ENCODE assay signal across 23 cellular contexts in genomic region chr2:241126771-241127202, GRCh38. TPM values are rescaled to one million over a fixed set of nuclear protein-coding genes. Genes with fewer than 3 reads are reported as not detected.
A peak's percentile ranks its signal among the peaks of the same experiment; 100 is the strongest.
DNase-seq lines count a peak whose midpoint lies in the region; ATAC-seq and TF ChIP-seq lines count a peak whose summit lies in the region.
"Had no signal": no experiment of that assay in that cellular context is flagged by ENCODE, and none has a peak within 500 bp of the region (broad histone marks: within the 10 kb centered on the region; RNA-seq: fewer than 3 reads in every experiment).

No MANE protein-coding gene starts in this region.

- H3K36me3 ChIP-seq in CD8-positive, alpha-beta T cell (ENCODE audit: insufficient read depth, low read length): no peaks in the 10 kb centered on the region
- H3K36me3 ChIP-seq: uterus had no signal

- TF ChIP-seq CTCF in LNCaP clone FGC (IDR thresholded peaks at IDR 0.05; ENCODE audit: control insufficient read depth, extremely low read depth, insufficient read depth): no peak
- TF ChIP-seq CTCF in CD8-positive, alpha-beta T cell (IDR thresholded peaks at IDR 0.05): no peak

- intact Hi-C loops in CD8-positive, alpha-beta T cell (cut with DNase I, micrococcal nuclease): no loop called here

- POLR2A ChIA-PET in CD8-positive, alpha-beta T cell (lab: Charles Lee): no interaction called here

- H3K4me3 ChIP-seq in LNCaP clone FGC (ENCODE audit: low read depth, low read length): peak overlapping the region; percentile 49
- H3K4me3 ChIP-seq in CD8-positive, alpha-beta T cell (ENCODE audit: low read depth, low read length): no peak overlapping the region
- H3K4me3 ChIP-seq: heart right ventricle, SK-N-MC, uterus had no signal

- no peak overlapping the region for H3K4me3 Mint-ChIP-seq in central memory CD8-positive, alpha-beta T cell
- no peak overlapping the region for H3K4me3 Mint-ChIP-seq in stimulated activated memory B cell treated with anti-CD40 and anti-IgM and Interleukin-4, amounts not matched to agents 10 μg/mL and 1 μg/mL and 100 μg/mL, for 72 hours
- H3K4me3 Mint-ChIP-seq in CD8-positive, alpha-beta T cell: no peak overlapping the region
- H3K4me3 Mint-ChIP-seq: mesothelial cell of epicardium, natural killer cell, WTC11 had no signal

- H3K27me3 ChIP-seq in CD8-positive, alpha-beta T cell (ENCODE audit: insufficient read depth, low read length): no peaks in the 10 kb centered on the region
- H3K27me3 ChIP-seq: heart right ventricle, uterus had no signal

- H3K27me3 Mint-ChIP-seq in central memory CD8-positive, alpha-beta T cell: no peaks in the 10 kb centered on the region
- no peaks in the 10 kb centered on the region for H3K27me3 Mint-ChIP-seq in stimulated activated memory B cell treated with anti-CD40 and anti-IgM and Interleukin-4, amounts not matched to agents 10 μg/mL and 1 μg/mL and 100 μg/mL, for 72 hours
- no peaks in the 10 kb centered on the region for H3K27me3 Mint-ChIP-seq in CD8-positive, alpha-beta T cell (ENCODE audit: low read depth)

- no peaks in the 10 kb centered on the region for H3K4me1 ChIP-seq in CD8-positive, alpha-beta T cell (ENCODE audit: insufficient read depth, low read length)
- H3K4me1 ChIP-seq: heart right ventricle, uterus had no signal

- DNase-seq in activated effector memory CD4-positive, alpha-beta T cell treated with anti-CD3 and anti-CD28 coated beads, Interleukin-2, amount 50 U/mL, for 16 hours: peak; percentile 56
- no peak for DNase-seq in activated effector memory CD4-positive, alpha-beta T cell treated with Interleukin-2 at 50 U/mL for 16 hours
- DNase-seq in LNCaP clone FGC (ENCODE audit: low read depth): no peak
- no peak for DNase-seq in central memory CD8-positive, alpha-beta T cell (ENCODE audit: low spot score in 2 of 2)
- DNase-seq in CD8-positive, alpha-beta T cell: no peak
- no peak for DNase-seq in EL
- no peak for DNase-seq in stimulated activated CD4-positive, alpha-beta T cell treated with anti-CD3 and anti-CD28 coated beads, Interleukin-12 subunit alpha, Interleukin-12 subunit beta, amount 100 ng/mL, for 4 hours
- DNase-seq: activated gamma-delta T cell; anterior cingulate cortex; central memory CD4-positive, alpha-beta T cell; heart right ventricle; natural killer cell; NCI-H1105 treated with DMSO at 0.1 percent for 48 hours; NCI-H2107; substantia nigra; T-helper 9 cell; uterus had no signal

- peaks cover 20% of the 10 kb centered on the region for H3K4me1 Mint-ChIP-seq in central memory CD8-positive, alpha-beta T cell
- H3K4me1 Mint-ChIP-seq in stimulated activated memory B cell treated with anti-CD40 and anti-IgM and Interleukin-4, amounts not matched to agents 10 μg/mL and 1 μg/mL and 100 μg/mL, for 72 hours: peaks cover 63% of the 10 kb centered on the region
- peaks cover 23% of the 10 kb centered on the region for H3K4me1 Mint-ChIP-seq in CD8-positive, alpha-beta T cell (ENCODE audit: low read depth)
- H3K4me1 Mint-ChIP-seq: mesothelial cell of epicardium, natural killer cell, WTC11 had no signal

- no peak overlapping the region for H3K27ac ChIP-seq in CD8-positive, alpha-beta T cell (ENCODE audit: low read depth, low read length)
- H3K27ac ChIP-seq: heart right ventricle, RWPE1, SK-N-MC, uterus had no signal

- CTCF ChIA-PET in CD8-positive, alpha-beta T cell (lab: Charles Lee): interaction anchor here (0.8 kb wide), 1 partner anchor 10 kb away, joined by 3 read pairs; no protein-coding TSS in a partner anchor

- no peaks in the 10 kb centered on the region for H3K9me3 Mint-ChIP-seq in central memory CD8-positive, alpha-beta T cell
- peaks cover 5% of the 10 kb centered on the region for H3K9me3 Mint-ChIP-seq in stimulated activated memory B cell treated with anti-CD40 and anti-IgM and Interleukin-4, amounts not matched to agents 10 μg/mL and 1 μg/mL and 100 μg/mL, for 72 hours
- H3K9me3 Mint-ChIP-seq in CD8-positive, alpha-beta T cell: no peaks in the 10 kb centered on the region
- H3K9me3 Mint-ChIP-seq: mesothelial cell of epicardium, natural killer cell, WTC11 had no signal

- ATAC-seq in central memory CD8-positive, alpha-beta T cell (replicated peaks; ENCODE audit: extremely low read depth, poor library complexity, severe bottlenecking): no peak
- ATAC-seq in stimulated activated memory B cell treated with anti-CD40 and anti-IgM and Interleukin-4, amounts not matched to agents 10 μg/mL and 1 μg/mL and 100 μg/mL, for 72 hours: no peak
- no peak for ATAC-seq in CD8-positive, alpha-beta T cell
- ATAC-seq: HCT116, WTC11 had no signal

- H3K27ac Mint-ChIP-seq in central memory CD8-positive, alpha-beta T cell (ENCODE audit: low read depth): peak overlapping the region; percentile 95
- peak overlapping the region; percentile 100 for H3K27ac Mint-ChIP-seq in stimulated activated memory B cell treated with anti-CD40 and anti-IgM and Interleukin-4, amounts not matched to agents 10 μg/mL and 1 μg/mL and 100 μg/mL, for 72 hours
- no peak overlapping the region for H3K27ac Mint-ChIP-seq in CD8-positive, alpha-beta T cell
- H3K27ac Mint-ChIP-seq: mesothelial cell of epicardium, natural killer cell, WTC11 had no signal

- H3K36me3 Mint-ChIP-seq in central memory CD8-positive, alpha-beta T cell (ENCODE audit: insufficient read depth): peaks cover 12% of the 10 kb centered on the region
- peaks cover 78% of the 10 kb centered on the region for H3K36me3 Mint-ChIP-seq in stimulated activated memory B cell treated with anti-CD40 and anti-IgM and Interleukin-4, amounts not matched to agents 10 μg/mL and 1 μg/mL and 100 μg/mL, for 72 hours
- H3K36me3 Mint-ChIP-seq in CD8-positive, alpha-beta T cell: peaks cover 49% of the 10 kb centered on the region
- H3K36me3 Mint-ChIP-seq: natural killer cell had no signal

- no peaks in the 10 kb centered on the region for H3K9me3 ChIP-seq in CD8-positive, alpha-beta T cell (ENCODE audit: low read length)
- H3K9me3 ChIP-seq: heart right ventricle, uterus had no signal

RNA-seq across cellular contexts. Expression of gene PASK, which starts 22.5 kb away (rescaled TPM):
- 100 to 1,000 TPM; 306 to 329 TPM for total RNA-seq in CD8-positive, alpha-beta T cell

RNA-seq across cellular contexts. Expression of gene PPP1R7, which starts 23.5 kb away (rescaled TPM):
- total RNA-seq in CD8-positive, alpha-beta T cell: 10 to 100 TPM; 47.5 to 50.9 TPM

RNA-seq across cellular contexts. Expression of gene MTERF4, which starts 24.7 kb away (rescaled TPM):
- total RNA-seq in CD8-positive, alpha-beta T cell: 100 to 1,000 TPM in 1 of 2 experiments, 10 to 100 TPM in 1; 100.0 to 102 TPM
